8 cellular contexts compared by ENCODE assay signal in the genomic region with DNA sequence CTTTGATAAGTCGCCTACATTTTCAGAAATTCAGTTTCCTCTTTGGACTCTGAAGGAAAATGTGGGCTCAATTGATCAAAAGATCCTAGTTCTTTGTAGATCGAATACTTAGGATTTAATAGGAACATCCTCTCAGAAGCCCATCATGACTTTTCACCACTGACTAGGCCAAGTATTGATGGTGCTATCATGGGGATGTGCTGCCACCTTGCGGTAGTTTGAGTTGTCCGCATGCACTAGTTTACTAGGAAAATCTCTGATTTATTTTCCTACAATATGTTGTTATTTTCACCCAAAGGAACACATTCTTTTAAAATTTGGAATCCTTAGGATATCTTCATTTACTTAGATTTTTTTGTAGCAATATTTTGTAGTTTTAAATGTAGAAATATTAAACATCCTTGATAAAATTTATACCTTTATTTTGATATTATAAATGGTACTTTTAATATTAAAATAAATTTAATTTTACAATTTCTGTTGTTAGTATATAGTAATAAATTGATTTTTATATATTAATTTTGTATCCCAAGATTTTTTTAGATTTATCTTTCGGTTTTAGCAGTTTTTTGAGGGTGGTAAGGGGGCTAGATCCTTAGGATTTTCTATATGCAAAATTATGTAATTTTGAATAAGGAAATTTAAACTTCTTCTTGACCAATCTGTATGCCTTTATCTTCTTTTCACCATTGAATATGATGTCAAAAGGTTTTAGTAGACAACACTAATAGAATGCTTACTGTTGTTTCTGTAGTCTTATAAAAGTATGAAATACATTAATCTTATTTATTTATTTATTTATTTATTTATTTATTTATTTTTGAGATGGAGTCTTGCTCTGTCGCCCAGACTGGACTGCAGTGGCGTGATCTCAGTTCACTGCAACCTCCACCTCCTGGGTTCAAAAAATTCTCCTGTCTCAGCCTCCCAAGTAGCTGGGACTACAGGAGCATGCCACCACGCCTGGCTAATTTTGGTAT. TPM values are rescaled to one million over a fixed set of nuclear protein-coding genes. Genes with fewer than 3 reads are reported as not detected.
DNase-seq lines count a peak whose midpoint lies in the region; ATAC-seq, FAIRE-seq and TF ChIP-seq lines count a peak whose summit lies in the region.

No MANE protein-coding gene starts in this region.

- H3K4me2 ChIP-seq in endothelial cell of umbilical vein (ENCODE audit: insufficient read depth, low read length) = no peak overlapping the region

- no peak for TF ChIP-seq POLR2A in endothelial cell of umbilical vein (IDR thresholded peaks at IDR 0.05; ENCODE audit: low read depth, low read length)

- DNase-seq in NCI-H1436 (lab: John Stamatoyannopoulos, UW) (peak; percentile 74), NCI-H1436 treated with DMSO at 0.1 percent for 48 hours (lab: John Stamatoyannopoulos, UW) (no peak), NT2/D1 (ENCODE audit: low read depth, low spot score) (peak; percentile 84), endothelial cell of umbilical vein (ENCODE audit: low read depth, low spot score) (peak; percentile 67), myocyte (ENCODE audit: low read depth) (peak; percentile 74)
- DNase-seq in activated CD8-positive, alpha-beta memory T cell treated with anti-CD3 and anti-CD28 coated beads, Interleukin-2, amount 50 U/mL, for 1 hour (ENCODE audit: extremely low read depth) = peak; percentile 66
- peak; percentile 48 to 72 for DNase-seq in stimulated activated CD8-positive, alpha-beta memory T cell treated with anti-CD3 and anti-CD28 coated beads, Interleukin-7, amount 100 ng/mL, for 1 hour (ENCODE audit: low read depth in 2 of 2)

- H3K27ac ChIP-seq in endothelial cell of umbilical vein (ENCODE audit: insufficient read depth, low read depth, low read length) = no peak overlapping the region

- dilution Hi-C loops in endothelial cell of umbilical vein (cut with MboI; ENCODE audit: extremely low pct_ligation_motif_present, low sequenced_read_pairs) = no loop called here

- intact Hi-C loops in endothelial cell of umbilical vein (cut with micrococcal nuclease) = loop anchor here (1.0 to 2.0 kb wide), 4 partner anchors 80 to 371 kb away; a partner anchor contains a TSS

- CTCF ChIA-PET in endothelial cell of umbilical vein (lab: Charles Lee) = interaction anchor here (0.9 to 7.0 kb wide), 9 partner anchors 12 to 414 kb away, joined by 3 to 249 read pairs (median 5); no protein-coding TSS in a partner anchor

- POLR2A ChIA-PET in endothelial cell of umbilical vein (lab: Charles Lee) = no interaction called here

- no peaks in the 10 kb centered on the region for H3K36me3 ChIP-seq in NT2/D1 (ENCODE audit: insufficient read depth, insufficient read length, low read length)
- H3K36me3 ChIP-seq in endothelial cell of umbilical vein (ENCODE audit: control insufficient read depth in 2 of 2, extremely low read depth in 1 of 2, insufficient read depth in 2 of 2, low read length in 2 of 2) = no peaks in the 10 kb centered on the region

- FAIRE-seq in endothelial cell of umbilical vein (lab: Jason Lieb, UNC) = peak; percentile 68

- no peak overlapping the region for H3K9ac ChIP-seq in NT2/D1 (ENCODE audit: insufficient read length, low read depth)
- H3K9ac ChIP-seq in endothelial cell of umbilical vein (replicated peaks; ENCODE audit: extremely low read depth, insufficient read depth, low read length) = no peak overlapping the region

- peak; percentile 73 for ATAC-seq in HG03571 (IDR thresholded peaks at IDR 0.05; ENCODE audit: unreplicated experiment)

- H4K20me1 ChIP-seq in endothelial cell of umbilical vein (replicated peaks; ENCODE audit: control insufficient read depth, extremely low read depth, insufficient read depth, low read length) = no peaks in the 10 kb centered on the region

- BruUV-seq in endothelial cell of umbilical vein (replicated peaks; lab: Mats Ljungman, UMichigan) = no TSS peak

- H3K27me3 ChIP-seq in NT2/D1 (ENCODE audit: insufficient read depth, insufficient read length) = no peaks in the 10 kb centered on the region
- peaks cover 0 to 4% of the 10 kb centered on the region in 2 experiments for H3K27me3 ChIP-seq in endothelial cell of umbilical vein (ENCODE audit: control insufficient read depth in 2 of 2, insufficient read depth in 2 of 2, low read length in 2 of 2)

- no peaks in the 10 kb centered on the region for H3K9me3 ChIP-seq in NT2/D1 (ENCODE audit: insufficient read depth, low read length)
- H3K9me3 ChIP-seq in endothelial cell of umbilical vein (replicated peaks; ENCODE audit: control insufficient read depth, insufficient read depth, low read length) = no peaks in the 10 kb centered on the region

- H3K4me3 ChIP-seq in NT2/D1 (ENCODE audit: insufficient read length, low read depth) = no peak overlapping the region
- no peak overlapping the region for H3K4me3 ChIP-seq in endothelial cell of umbilical vein (replicated peaks in 1 of 3; ENCODE audit: insufficient read depth in 1 of 3, low read depth in 1 of 3, low read length in 3 of 3)

- H3K9me1 ChIP-seq in endothelial cell of umbilical vein (replicated peaks; ENCODE audit: control insufficient read depth, extremely low read depth, insufficient read depth, low read length) = no peaks in the 10 kb centered on the region

- peak; percentile 66 to 75 for TF ChIP-seq CTCF in endothelial cell of umbilical vein (IDR thresholded peaks at IDR 0.05; ENCODE audit: extremely low read depth in 1 of 2, insufficient read depth in 1 of 2, low read depth in 1 of 2, low read length in 2 of 2)

- no peaks in the 10 kb centered on the region for H3K4me1 ChIP-seq in NT2/D1 (ENCODE audit: insufficient read depth, insufficient read length)
- H3K4me1 ChIP-seq in endothelial cell of umbilical vein (ENCODE audit: control insufficient read depth, extremely low read depth, insufficient read depth, low read length) = no peaks in the 10 kb centered on the region

- no peak overlapping the region for H2AFZ ChIP-seq in endothelial cell of umbilical vein (ENCODE audit: low read depth, low read length)

- no peaks in the 10 kb centered on the region for H3K79me2 ChIP-seq in endothelial cell of umbilical vein (ENCODE audit: control insufficient read depth, insufficient read depth, low read length)

TF ChIP-seq in endothelial cell of umbilical vein, 7 proteins besides CTCF, POLR2A, EP300 and RAD21:
- TF ChIP-seq POLR2AphosphoS5 (IDR thresholded peaks at IDR 0.05; ENCODE audit: insufficient read depth, low read depth, low read length) (no peak), GATA2 (IDR thresholded peaks at IDR 0.05; ENCODE audit: insufficient read depth, insufficient read length, low read depth, low read length) (no peak)

RNA-seq across cellular contexts. Expression of a gene that starts 52.9 kb away (rescaled TPM):
- total RNA-seq in endothelial cell of umbilical vein (not detected in 2 replicates), myocyte (not detected in 2 replicates)
- not detected in 2 replicates for polyA plus RNA-seq in endothelial cell of umbilical vein
- polyA plus RNA-seq in endothelial cell of umbilical vein (2011; cell fraction: cytosol; rRNA removed) = not detected in 2 replicates
- polyA plus RNA-seq in endothelial cell of umbilical vein (2011; cell fraction: nucleus; rRNA removed) = not detected in 2 replicates
- not detected in 2 replicates for polyA plus RNA-seq in endothelial cell of umbilical vein (2012)
- polyA minus RNA-seq in endothelial cell of umbilical vein = not detected in 2 replicates
- polyA minus RNA-seq in endothelial cell of umbilical vein (2011; cell fraction: cytosol; rRNA and poly(A)+ RNA removed) = not detected
- polyA minus RNA-seq in endothelial cell of umbilical vein (2011; cell fraction: nucleus; rRNA and poly(A)+ RNA removed) = not detected in 2 replicates
- not detected for polyA plus RNA-seq in myocyte (2012)

RNA-seq across cellular contexts. Expression of a gene that starts 53.6 kb away (rescaled TPM):
- total RNA-seq in endothelial cell of umbilical vein = not detected in 2 replicates
- polyA plus RNA-seq in endothelial cell of umbilical vein = not detected in 2 replicates
- polyA plus RNA-seq in endothelial cell of umbilical vein (2011; cell fraction: cytosol; rRNA removed) = not detected in 2 replicates
- not detected in 2 replicates for polyA plus RNA-seq in endothelial cell of umbilical vein (2011; cell fraction: nucleus; rRNA removed)
- not detected in 2 replicates for polyA plus RNA-seq in endothelial cell of umbilical vein (2012)
- polyA minus RNA-seq in endothelial cell of umbilical vein = not detected in 2 replicates
- not detected for polyA minus RNA-seq in endothelial cell of umbilical vein (2011; cell fraction: cytosol; rRNA and poly(A)+ RNA removed)
- polyA minus RNA-seq in endothelial cell of umbilical vein (2011; cell fraction: nucleus; rRNA and poly(A)+ RNA removed) = not detected in 2 replicates
- total RNA-seq in myocyte = not detected in 2 replicates
- polyA plus RNA-seq in myocyte (2012) = not detected
